In genomic region chrX:74535633-74536141, GRCh38 we compare ENCODE assay signal across 8 cellular contexts.
DNase-seq lines count a peak whose midpoint lies in the region; ATAC-seq and TF ChIP-seq lines count a peak whose summit lies in the region.

No MANE protein-coding gene starts in this region.

- intact Hi-C loops in transverse colon (cut with DNase I; ENCODE audit: low total_unique reads), result no loop called here

- no peaks in the 10 kb centered on the region for H4K20me1 ChIP-seq in fibroblast of lung (ENCODE audit: control insufficient read depth, extremely low read depth, insufficient read depth, low read length)

- no peak for TF ChIP-seq CTCF in fibroblast of lung (conservative IDR thresholded peaks at IDR 0.05 in 1 of 2, IDR thresholded peaks at IDR 0.05 in 1 of 2; ENCODE audit: low read depth in 1 of 2, low read length in 2 of 2)
- TF ChIP-seq CTCF in transverse colon (IDR thresholded peaks at IDR 0.05), result no peak

- H3K4me3 Mint-ChIP-seq in naive thymus-derived CD8-positive, alpha-beta T cell, result peak overlapping the region; percentile 77 to 90 (median 84)

- peak overlapping the region; percentile 64 for H3K4me2 ChIP-seq in fibroblast of lung (ENCODE audit: extremely low read depth, insufficient read depth, low read length)

- H3K9me3 ChIP-seq in fibroblast of lung (ENCODE audit: control insufficient read depth, insufficient read depth, low read depth, low read length), result no peaks in the 10 kb centered on the region
- no peaks in the 10 kb centered on the region for H3K9me3 ChIP-seq in transverse colon

- H3K9ac ChIP-seq in fibroblast of lung (ENCODE audit: insufficient read depth, low read length), result peak overlapping the region; percentile 16

- no peaks in the 10 kb centered on the region for H3K36me3 Mint-ChIP-seq in naive thymus-derived CD8-positive, alpha-beta T cell

- H3K27me3 ChIP-seq in fibroblast of lung (ENCODE audit: control insufficient read depth, insufficient read depth, low read length), result no peaks in the 10 kb centered on the region
- no peaks in the 10 kb centered on the region for H3K27me3 ChIP-seq in transverse colon

- no peak for TF ChIP-seq EP300 in transverse colon (IDR thresholded peaks at IDR 0.05; ENCODE audit: low read depth)

- H3K79me2 ChIP-seq in fibroblast of lung (ENCODE audit: control insufficient read depth, insufficient read depth, low read length), result no peaks in the 10 kb centered on the region

- H3K4me3 ChIP-seq in fibroblast of lung (replicated peaks in 1 of 4; ENCODE audit: control extremely low read depth in 1 of 4, insufficient read depth in 1 of 4, low read depth in 3 of 4, low read length in 4 of 4), result peak overlapping the region; percentile 19 to 56 (median 42)
- peak overlapping the region; percentile 28 to 51 (median 38) for H3K4me3 ChIP-seq in transverse colon

- WGBS in transverse colon (ENCODE audit: low coverage in 1 of 2), 2 donors, result 28% methylated on average over 33 of the region's 33 CpGs; no CpG with 5 or more reads in 1 of the 2 donors

- H3K27ac Mint-ChIP-seq in naive thymus-derived CD8-positive, alpha-beta T cell, result peak overlapping the region; percentile 27 to 92 (median 84)

- peaks cover 0 to 20% (median 6%) of the 10 kb centered on the region in 4 donors for H3K4me1 Mint-ChIP-seq in naive thymus-derived CD8-positive, alpha-beta T cell

- POLR2A ChIA-PET in naive thymus-derived CD8-positive, alpha-beta T cell (lab: Charles Lee), result no interaction called here

- H3K27ac ChIP-seq in fibroblast of lung (ENCODE audit: insufficient read depth, low read length) (peak overlapping the region; percentile 59), transverse colon (peak overlapping the region; percentile 81 to 92 (median 88))

- H3K27me3 Mint-ChIP-seq in naive thymus-derived CD8-positive, alpha-beta T cell, result no peaks in the 10 kb centered on the region

- no peaks in the 10 kb centered on the region for H3K9me3 Mint-ChIP-seq in naive thymus-derived CD8-positive, alpha-beta T cell

- peak; percentile 61 for TF ChIP-seq POLR2A in transverse colon (IDR thresholded peaks at IDR 0.05)

- ATAC-seq in GM21423 (IDR thresholded peaks at IDR 0.05; ENCODE audit: unreplicated experiment), result peak; percentile 31
- ATAC-seq in naive thymus-derived CD8-positive, alpha-beta T cell, result peak; percentile 59 to 63

- in situ Hi-C loops in transverse colon (cut with MboI; ENCODE audit: low pct_ligation_motif_present in 1 of 4, low pct_unique_long_range_greater_than_20kb in 1 of 4, low sequenced_read_pairs in 3 of 4), result loop anchor here in 2 of 4 donors (25.0 kb wide), 2 partner anchors 148 to 673 kb away; partner anchors contain the start of gene XIST (in 1 of the 2)

- H3K4me1 ChIP-seq in fibroblast of lung (ENCODE audit: control insufficient read depth, extremely low read depth, insufficient read depth, low read length), result peaks cover 3% of the 10 kb centered on the region
- H3K4me1 ChIP-seq in transverse colon, result peaks cover 0 to 9% (median 0%) of the 10 kb centered on the region in 4 donors

- H3K36me3 ChIP-seq in fibroblast of lung (ENCODE audit: control insufficient read depth, insufficient read depth, low read length) (no peaks in the 10 kb centered on the region), transverse colon (no peaks in the 10 kb centered on the region)

- no peak overlapping the region for H2AFZ ChIP-seq in fibroblast of lung (ENCODE audit: low read length)

- DNase-seq in COR-L47 (lab: John Stamatoyannopoulos, UW) (peak; percentile 34), NCI-H2227 (lab: John Stamatoyannopoulos, UW; ENCODE audit: unreplicated experiment) (peak; percentile 52), fibroblast of lung (ENCODE audit: low read depth in 2 of 2) (peak; percentile 61 to 82), transverse colon (peak; percentile 81), SKM-1 treated with dmso at 0.1 percent for 144 hours (lab: John Stamatoyannopoulos, UW; ENCODE audit: unreplicated experiment) (no peak)
- peak; percentile 5 for DNase-seq in activated T-helper 1 cell treated with anti-CD3 and anti-CD28 coated beads, Interleukin-2, amount 50 U/mL, for 16 hours (ENCODE audit: low read depth in 1 of 2, low spot score in 1 of 2)
- DNase-seq in naive thymus-derived CD8-positive, alpha-beta T cell, result peak in 8 of 10 donors; percentile 3 to 63 (median 20)
